Comparison of ENCODE assay signal across 11 cellular contexts in the genomic region with DNA sequence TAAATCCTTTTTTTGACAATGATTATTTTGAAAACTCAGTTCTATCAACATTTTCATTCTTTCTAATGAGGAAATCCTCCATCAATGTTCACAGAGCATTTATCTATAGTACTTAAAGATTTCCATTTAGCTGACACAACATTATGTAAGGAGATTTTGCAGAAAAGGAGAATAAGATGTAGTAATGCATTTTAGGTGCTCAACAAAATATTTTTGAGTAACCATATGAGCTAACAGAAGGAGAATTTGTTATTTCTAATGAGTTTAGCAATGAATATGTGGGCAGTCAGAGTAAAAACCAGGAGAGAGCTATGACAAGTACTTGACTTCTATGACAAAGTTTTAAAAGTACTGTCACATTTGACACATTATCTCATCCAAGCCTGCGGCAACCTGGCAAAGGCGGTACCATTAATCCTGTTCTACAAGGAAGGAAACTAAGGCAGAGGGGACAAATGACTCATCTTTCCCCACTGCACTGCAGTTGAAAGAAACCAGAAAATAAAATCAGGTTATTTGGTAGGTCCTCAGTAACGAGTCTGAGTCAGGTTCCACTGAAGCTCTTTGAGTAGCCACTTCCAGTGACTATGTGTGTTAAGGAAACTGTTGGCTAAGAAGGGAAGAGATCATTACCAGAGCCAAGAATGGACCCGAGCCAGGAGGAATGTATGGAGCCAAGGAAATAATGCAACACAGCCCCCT.
DNase-seq lines count a peak whose midpoint lies in the region; ATAC-seq, FAIRE-seq and TF ChIP-seq lines count a peak whose summit lies in the region.
"Had no signal": no experiment of that assay in that cellular context is flagged by ENCODE, and none has a peak within 500 bp of the region (broad histone marks: within the 10 kb centered on the region; RNA-seq: fewer than 3 reads in every experiment).

No MANE protein-coding gene starts in this region.

- H3K27ac ChIP-seq in gastroesophageal sphincter: peak overlapping the region in 1 of 4 donors; percentile 16
- H3K27ac ChIP-seq: KMS-11 had no signal

- H3K4me1 ChIP-seq in gastroesophageal sphincter: peaks cover 26 to 91% (median 29%) of the 10 kb centered on the region in 3 donors

- ATAC-seq in gastroesophageal sphincter: peak; percentile 13

- peaks cover 95% of the 10 kb centered on the region for H3K4me1 Mint-ChIP-seq in activated naive CD4-positive, alpha-beta T cell treated with anti-CD3 and anti-CD28 coated beads, Interleukin-2, amount 50 U/mL, for 24 hours
- peaks cover 81% of the 10 kb centered on the region for H3K4me1 Mint-ChIP-seq in stimulated activated naive CD8-positive, alpha-beta T cell treated with anti-CD3 and anti-CD28 coated beads, Interleukin-15, Interleukin-2, amounts not matched to agents 100 ng/mL and 50 ng/mL, for 24 hours (ENCODE audit: low read depth)

- H3K27me3 Mint-ChIP-seq in activated naive CD4-positive, alpha-beta T cell treated with anti-CD3 and anti-CD28 coated beads, Interleukin-2, amount 50 U/mL, for 24 hours: no peaks in the 10 kb centered on the region
- no peaks in the 10 kb centered on the region for H3K27me3 Mint-ChIP-seq in stimulated activated naive CD8-positive, alpha-beta T cell treated with anti-CD3 and anti-CD28 coated beads, Interleukin-15, Interleukin-2, amounts not matched to agents 100 ng/mL and 50 ng/mL, for 24 hours

- H3K36me3 Mint-ChIP-seq in activated naive CD4-positive, alpha-beta T cell treated with anti-CD3 and anti-CD28 coated beads, Interleukin-2, amount 50 U/mL, for 24 hours: no peaks in the 10 kb centered on the region
- peaks cover 12% of the 10 kb centered on the region for H3K36me3 Mint-ChIP-seq in stimulated activated naive CD8-positive, alpha-beta T cell treated with anti-CD3 and anti-CD28 coated beads, Interleukin-15, Interleukin-2, amounts not matched to agents 100 ng/mL and 50 ng/mL, for 24 hours (ENCODE audit: low read depth)
- H3K36me3 Mint-ChIP-seq: brain had no signal

- no peak for TF ChIP-seq POLR2A in gastroesophageal sphincter (IDR thresholded peaks at IDR 0.05)

- H3K4me3 ChIP-seq in gastroesophageal sphincter: no peak overlapping the region

- no peaks in the 10 kb centered on the region for H3K9me3 Mint-ChIP-seq in activated naive CD4-positive, alpha-beta T cell treated with anti-CD3 and anti-CD28 coated beads, Interleukin-2, amount 50 U/mL, for 24 hours
- no peaks in the 10 kb centered on the region for H3K9me3 Mint-ChIP-seq in stimulated activated naive CD8-positive, alpha-beta T cell treated with anti-CD3 and anti-CD28 coated beads, Interleukin-15, Interleukin-2, amounts not matched to agents 100 ng/mL and 50 ng/mL, for 24 hours
- H3K9me3 Mint-ChIP-seq: brain had no signal

- H3K9me3 ChIP-seq in gastroesophageal sphincter: no peaks in the 10 kb centered on the region

- H3K4me3 Mint-ChIP-seq in activated naive CD4-positive, alpha-beta T cell treated with anti-CD3 and anti-CD28 coated beads, Interleukin-2, amount 50 U/mL, for 24 hours: no peak overlapping the region
- peak overlapping the region; percentile 11 for H3K4me3 Mint-ChIP-seq in stimulated activated naive CD8-positive, alpha-beta T cell treated with anti-CD3 and anti-CD28 coated beads, Interleukin-15, Interleukin-2, amounts not matched to agents 100 ng/mL and 50 ng/mL, for 24 hours
- H3K4me3 Mint-ChIP-seq: brain had no signal

- no peaks in the 10 kb centered on the region for H3K36me3 ChIP-seq in gastroesophageal sphincter

- 48 to 51% methylated on average over 4 of the region's 4 CpGs for WGBS in gastroesophageal sphincter (ENCODE audit: low coverage in 1 of 2), 2 donors

- no peak for FAIRE-seq in RCC 7860 (lab: Jason Lieb, UNC)

- TF ChIP-seq CTCF in gastroesophageal sphincter (IDR thresholded peaks at IDR 0.05): no peak

- no peaks in the 10 kb centered on the region for H3K27me3 ChIP-seq in gastroesophageal sphincter

- H3K27ac Mint-ChIP-seq in activated naive CD4-positive, alpha-beta T cell treated with anti-CD3 and anti-CD28 coated beads, Interleukin-2, amount 50 U/mL, for 24 hours: peak overlapping the region; percentile 69
- peak overlapping the region; percentile 73 for H3K27ac Mint-ChIP-seq in stimulated activated naive CD8-positive, alpha-beta T cell treated with anti-CD3 and anti-CD28 coated beads, Interleukin-15, Interleukin-2, amounts not matched to agents 100 ng/mL and 50 ng/mL, for 24 hours

- no peak for DNase-seq in activated naive CD4-positive, alpha-beta T cell (lab: John Stamatoyannopoulos, UW)
- peak; percentile 15 for DNase-seq in activated T-helper 9 cell treated with anti-CD3 and anti-CD28 coated beads, Interleukin-2, amount 50 U/mL, for 16 hours (ENCODE audit: low read depth)
- DNase-seq in globus pallidus (ENCODE audit: low spot score): no peak
- DNase-seq in RCC 7860 (ENCODE audit: low spot score): no peak
- no peak for DNase-seq in RPMI8226
- DNase-seq: NCI-H526 had no signal

- TF ChIP-seq EP300 in gastroesophageal sphincter (IDR thresholded peaks at IDR 0.05): no peak
